ENCODE assay signal across 16 cellular contexts in the genomic region with DNA sequence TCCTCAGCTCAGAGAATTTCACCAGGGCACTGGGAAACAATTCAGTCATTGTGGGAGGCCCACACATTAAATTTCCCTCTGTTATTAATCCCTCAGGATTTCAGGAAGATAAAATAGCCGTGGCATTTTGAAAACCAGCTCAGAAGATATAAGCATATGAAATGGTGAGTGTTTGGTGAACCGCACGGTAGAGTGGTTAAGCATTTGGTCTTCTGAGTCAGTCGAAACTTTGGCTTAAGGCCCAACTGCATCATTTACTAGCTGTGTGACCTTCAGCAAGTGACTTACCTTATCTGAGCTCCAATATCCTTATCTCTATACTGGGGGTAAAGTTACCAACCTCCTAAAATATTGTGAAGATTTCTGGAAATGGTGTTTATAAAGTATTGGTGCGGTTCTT.
"Had no signal": no experiment of that assay in that cellular context is flagged by ENCODE, and none has a peak within 500 bp of the region (broad histone marks: within the 10 kb centered on the region; RNA-seq: fewer than 3 reads in every experiment).

No MANE protein-coding gene starts in this region.

- H3K4me1 ChIP-seq: left ventricle myocardium inferior, neural progenitor cell, sigmoid colon had no signal

- H3K9me3 Mint-ChIP-seq: activated naive CD4-positive, alpha-beta T cell treated with anti-CD3 and anti-CD28 coated beads, Interleukin-2, amount 50 U/mL, for 72 hours; mesothelial cell of epicardium; naive thymus-derived CD8-positive, alpha-beta T cell; neural progenitor cell; type B pancreatic cell had no signal

- DNase-seq: activated CD4-positive, alpha-beta T cell treated with anti-CD3 and anti-CD28 coated beads for 1 hour; activated CD4-positive, alpha-beta T cell treated with anti-CD3 and anti-CD28 coated beads, Interleukin-2, amount 50 U/mL, for 1 hour; activated CD8-positive, alpha-beta T cell treated with anti-CD3 and anti-CD28 coated beads, Interleukin-2, amount 10 ng/mL, durations not matched to agents 7 days and 5 days; left ventricle myocardium inferior; naive thymus-derived CD8-positive, alpha-beta T cell; sigmoid colon; stimulated activated CD4-positive, alpha-beta T cell treated with anti-CD3 and anti-CD28 coated beads, Interleukin-4, amount 100 ng/mL, for 24 hours; stimulated activated naive CD4-positive, alpha-beta T cell treated with Interleukin-2 at 50 U/mL for 16 hours; T-helper 1 cell had no signal

- H3K9ac ChIP-seq: neural progenitor cell had no signal

- H3K9me3 ChIP-seq: left ventricle myocardium inferior, sigmoid colon, thoracic aorta had no signal

- ATAC-seq: activated CD8-positive, alpha-beta T cell treated with anti-CD3 and anti-CD28 coated beads, Interleukin-2, amount 10 ng/mL, durations not matched to agents 7 days and 5 days; activated naive CD4-positive, alpha-beta T cell treated with anti-CD3 and anti-CD28 coated beads, Interleukin-2, amount 50 U/mL, for 72 hours; naive thymus-derived CD8-positive, alpha-beta T cell had no signal

- H3K4me3 ChIP-seq: cardiac muscle cell, left ventricle myocardium inferior, neural progenitor cell, sigmoid colon, thoracic aorta had no signal

- H3K27me3 ChIP-seq: cardiac muscle cell, neural progenitor cell, sigmoid colon had no signal

- H3K36me3 Mint-ChIP-seq: activated naive CD4-positive, alpha-beta T cell treated with anti-CD3 and anti-CD28 coated beads, Interleukin-2, amount 50 U/mL, for 72 hours; mesothelial cell of epicardium; naive thymus-derived CD8-positive, alpha-beta T cell; neural progenitor cell; type B pancreatic cell had no signal

- H3K4me2 ChIP-seq: neural progenitor cell had no signal

- H2AFZ ChIP-seq: neural progenitor cell had no signal

- H3K27ac ChIP-seq: cardiac muscle cell, epithelial cell of prostate, left ventricle myocardium inferior, neural progenitor cell, sigmoid colon, thoracic aorta had no signal

- H3K4me1 Mint-ChIP-seq: mesothelial cell of epicardium, neural progenitor cell had no signal

- H3K36me3 ChIP-seq: cardiac muscle cell, left ventricle myocardium inferior, neural progenitor cell, sigmoid colon, thoracic aorta had no signal

- H3K4me3 Mint-ChIP-seq: activated CD8-positive, alpha-beta T cell treated with anti-CD3 and anti-CD28 coated beads, Interleukin-2, amount 10 ng/mL, durations not matched to agents 7 days and 5 days; mesothelial cell of epicardium; naive thymus-derived CD8-positive, alpha-beta T cell; neural progenitor cell; type B pancreatic cell had no signal

- H3K27ac Mint-ChIP-seq: activated CD8-positive, alpha-beta T cell treated with anti-CD3 and anti-CD28 coated beads, Interleukin-2, amount 10 ng/mL, durations not matched to agents 7 days and 5 days; activated naive CD4-positive, alpha-beta T cell treated with anti-CD3 and anti-CD28 coated beads, Interleukin-2, amount 50 U/mL, for 72 hours; mesothelial cell of epicardium; naive thymus-derived CD8-positive, alpha-beta T cell; neural progenitor cell; type B pancreatic cell had no signal
